ENCODE assay signal across 1 cellular context in the genomic region with DNA sequence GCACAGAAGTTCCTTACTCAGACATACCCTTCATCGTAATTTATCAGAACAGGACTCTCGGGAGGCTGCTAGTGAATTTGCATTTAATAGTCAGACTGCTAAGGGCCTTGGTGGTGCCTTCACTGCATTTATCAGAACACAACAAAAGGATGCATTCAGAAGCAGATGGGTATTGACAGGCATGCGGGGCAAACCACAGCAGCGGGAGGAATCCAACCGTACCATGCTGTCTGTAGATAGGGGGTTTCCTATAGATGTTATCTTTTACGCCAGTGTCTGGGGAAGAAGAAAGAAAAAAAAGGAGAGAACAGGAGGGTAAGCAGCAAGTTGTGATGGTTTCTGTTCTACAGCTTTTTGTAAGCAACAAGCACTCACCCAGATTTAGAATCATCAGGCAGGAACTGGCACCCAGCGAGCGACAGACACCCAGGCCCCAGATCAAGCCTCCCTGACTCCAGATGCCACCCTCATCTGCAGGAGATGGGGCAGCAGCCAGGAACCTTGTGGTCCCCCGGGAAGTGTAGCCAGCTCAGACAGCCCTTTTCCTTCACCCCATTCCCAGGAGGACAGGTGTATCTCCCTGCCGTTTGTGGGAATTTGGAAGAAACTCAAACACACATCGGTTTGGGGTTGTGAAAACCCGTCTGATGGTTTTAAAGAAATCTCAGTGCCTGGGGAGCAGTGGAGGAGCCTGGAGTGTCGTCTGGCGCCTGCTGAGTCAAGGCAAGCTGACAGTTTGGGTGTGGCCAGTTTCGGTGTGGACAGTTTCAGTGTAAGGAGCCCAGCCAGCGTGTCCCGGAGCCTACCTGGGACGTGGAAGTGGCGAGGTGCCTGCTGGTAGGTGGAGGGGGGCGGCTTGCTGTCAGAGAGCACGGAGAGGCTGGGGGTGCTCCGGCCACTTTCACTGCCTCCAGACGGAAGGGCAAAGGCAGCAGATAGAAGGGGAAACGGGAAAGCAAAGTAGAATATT.
TF ChIP-seq lines count a peak whose summit lies in the region.

No MANE protein-coding gene starts in this region.

TF ChIP-seq in H1, 55 proteins besides CTCF, POLR2A, EP300 and RAD21 (continued from another document):
- no peak for TF ChIP-seq JUN (IDR thresholded peaks at IDR 0.05; ENCODE audit: low read depth, low read length)
- TF ChIP-seq SIX5 (IDR thresholded peaks at IDR 0.05; ENCODE audit: low read depth, low read length): no peak
TF ChIP-seq in H1: peak in this region for 0.
